In genomic region chr2:96949701-96950350, GRCh38 we compare ENCODE assay signal across 27 cellular contexts. TPM values are rescaled to one million over a fixed set of nuclear protein-coding genes. Genes with fewer than 3 reads are reported as not detected.
A peak's percentile ranks its signal among the peaks of the same experiment; 100 is the strongest.
DNase-seq lines count a peak whose midpoint lies in the region; ATAC-seq and TF ChIP-seq lines count a peak whose summit lies in the region.
"Had no signal": no experiment of that assay in that cellular context is flagged by ENCODE, and none has a peak within 500 bp of the region (broad histone marks: within the 10 kb centered on the region; RNA-seq: fewer than 3 reads in every experiment).

No MANE protein-coding gene starts in this region.

- no peak overlapping the region for H3K27ac ChIP-seq in RWPE2 (ENCODE audit: poor library complexity, severe bottlenecking)
- H3K27ac ChIP-seq in gastroesophageal sphincter, result peak overlapping the region in 3 of 4 donors; percentile 2 to 85 (median 6)
- H3K27ac ChIP-seq in substantia nigra (ENCODE audit: low read depth, low read length, poor library complexity, severe bottlenecking), result peak overlapping the region; percentile 100
- H3K27ac ChIP-seq in OCI-LY7 (ENCODE audit: low read depth, low read length, poor library complexity, severe bottlenecking), result no peak overlapping the region
- H3K27ac ChIP-seq: foreskin keratinocyte, neural progenitor cell, thoracic aorta had no signal

- no peak overlapping the region for H3K4me3 ChIP-seq in RWPE2 (ENCODE audit: severe bottlenecking)
- H3K4me3 ChIP-seq in gastroesophageal sphincter, result no peak overlapping the region
- H3K4me3 ChIP-seq in OCI-LY7 (ENCODE audit: low read depth, low read length, poor library complexity, severe bottlenecking), result no peak overlapping the region
- H3K4me3 ChIP-seq: neural progenitor cell, thoracic aorta had no signal

- no CpG with 5 or more reads among the region's 17 CpGs for WGBS in gastroesophageal sphincter (ENCODE audit: low coverage in 1 of 2), 2 donors

- no TSS peak for BruUV-seq in OCI-LY7 (replicated peaks; lab: Mats Ljungman, UMichigan)

- ATAC-seq in RWPE2 (ENCODE audit: low read depth), result no peak
- ATAC-seq in gastroesophageal sphincter, result no peak
- ATAC-seq in HG02938 (IDR thresholded peaks at IDR 0.05; ENCODE audit: unreplicated experiment), result no peak
- ATAC-seq in HG03571 (IDR thresholded peaks at IDR 0.05; ENCODE audit: unreplicated experiment), result no peak
- ATAC-seq: foreskin keratinocyte; HCT116; stimulated activated effector memory CD8-positive, alpha-beta T cell treated with anti-CD3 and anti-CD28 coated beads, Interleukin-12 subunit alpha, Interleukin-12 subunit beta, amount 100 ng/mL, for 72 hours had no signal

- TF ChIP-seq POLR2A in gastroesophageal sphincter (IDR thresholded peaks at IDR 0.05), result no peak

- H3K27me3 ChIP-seq in RWPE2 (ENCODE audit: insufficient read depth, poor library complexity, severe bottlenecking), result no peaks in the 10 kb centered on the region
- H3K27me3 ChIP-seq in gastroesophageal sphincter, result no peaks in the 10 kb centered on the region
- H3K27me3 ChIP-seq: neural progenitor cell had no signal

- no peaks in the 10 kb centered on the region for H3K9me2 ChIP-seq in OCI-LY7 (ENCODE audit: insufficient read depth, low read length)

- TF ChIP-seq EP300 in gastroesophageal sphincter (IDR thresholded peaks at IDR 0.05), result no peak

- intact Hi-C loops in OCI-LY7 (cut with micrococcal nuclease; ENCODE audit: unreplicated experiment), result no loop called here

- no peak overlapping the region for H3K4me2 ChIP-seq in OCI-LY7 (ENCODE audit: low read length)
- H3K4me2 ChIP-seq: neural progenitor cell had no signal

- H3K79me2 ChIP-seq in OCI-LY7 (ENCODE audit: insufficient read depth, low read depth, low read length), result no peaks in the 10 kb centered on the region

- no peaks in the 10 kb centered on the region for H3K36me3 ChIP-seq in RWPE2 (ENCODE audit: low read depth)
- no peaks in the 10 kb centered on the region for H3K36me3 ChIP-seq in gastroesophageal sphincter
- no peaks in the 10 kb centered on the region for H3K36me3 ChIP-seq in OCI-LY7 (ENCODE audit: insufficient read depth, low read length)
- H3K36me3 ChIP-seq: neural progenitor cell, thoracic aorta had no signal

- DNase-seq in RWPE2 (ENCODE audit: low spot score), result peak; percentile 38
- peak in 51 of 56 donors; percentile 34 to 88 (median 75) for DNase-seq in nucleus accumbens (lab: John Stamatoyannopoulos, UW)
- peak in 48 of 49 donors; percentile 43 to 91 (median 72) for DNase-seq in substantia nigra (lab: John Stamatoyannopoulos, UW)
- no peak for DNase-seq in OCI-LY7 (ENCODE audit: low spot score)
- DNase-seq in HuH-7 (ENCODE audit: low spot score), result no peak
- DNase-seq: activated B cell treated with CpG ODN at 0.5 μM for 24 hours; activated CD8-positive, alpha-beta memory T cell treated with anti-CD3 and anti-CD28 coated beads, Interleukin-2, amount 50 U/mL, for 48 hours; activated naive CD8-positive, alpha-beta T cell treated with anti-CD3 and anti-CD28 coated beads, Interleukin-2, amount 10 ng/mL, durations not matched to agents 7 days and 5 days; CD4-positive, CD25-positive, alpha-beta regulatory T cell; DMS 273 treated with DMSO at 0.1 percent for 48 hours; effector memory CD4-positive, alpha-beta T cell; erythroblast; foreskin keratinocyte; NCI-H1092 treated with DMSO at 0.1 percent for 48 hours; NCI-H2029; NCI-H226; OCI-M1; stimulated activated CD4-positive, alpha-beta T cell treated with anti-CD3 and anti-CD28 coated beads, Interleukin-2, amount 100 ng/mL, for 48 hours; T-helper 9 cell had no signal

- H3K4me1 ChIP-seq in RWPE2 (ENCODE audit: insufficient read depth, poor library complexity, severe bottlenecking), result no peaks in the 10 kb centered on the region
- H3K4me1 ChIP-seq in gastroesophageal sphincter, result peaks cover 8 to 61% (median 42%) of the 10 kb centered on the region in 3 donors
- H3K4me1 ChIP-seq in OCI-LY7 (ENCODE audit: insufficient read depth, low read length, poor library complexity, severe bottlenecking), result no peaks in the 10 kb centered on the region
- H3K4me1 ChIP-seq: foreskin keratinocyte had no signal

- POLR2A ChIA-PET in OCI-LY7 (lab: Charles Lee), result interaction anchor here (0.6 kb wide), 1 partner anchor 97 kb away, joined by 3 read pairs; no protein-coding TSS in a partner anchor

- no peak overlapping the region for H2AFZ ChIP-seq in OCI-LY7 (ENCODE audit: low read length)
- H2AFZ ChIP-seq: neural progenitor cell had no signal

- CTCF ChIA-PET in OCI-LY7 (lab: Charles Lee; ENCODE audit: unreplicated experiment), result no interaction called here

- no peak for TF ChIP-seq CTCF in RWPE2 (IDR thresholded peaks at IDR 0.05; ENCODE audit: poor library complexity, severe bottlenecking)
- TF ChIP-seq CTCF in gastroesophageal sphincter (IDR thresholded peaks at IDR 0.05), result no peak
- TF ChIP-seq CTCF in OCI-LY7 (conservative IDR thresholded peaks at IDR 0.05; ENCODE audit: low read length), result no peak

- H3K9me3 ChIP-seq in RWPE2 (ENCODE audit: severe bottlenecking) (no peaks in the 10 kb centered on the region), gastroesophageal sphincter (no peaks in the 10 kb centered on the region), OCI-LY7 (ENCODE audit: low read length) (no peaks in the 10 kb centered on the region)
- H3K9me3 ChIP-seq: thoracic aorta had no signal

- no peaks in the 10 kb centered on the region for H4K20me1 ChIP-seq in OCI-LY7 (ENCODE audit: insufficient read depth, low read length)

RNA-seq across cellular contexts. Expression of gene FAM178B, which starts 36.6 kb away (rescaled TPM):
- total RNA-seq in gastroesophageal sphincter, result 1 to 10 TPM in 1 of 4 donors, not detected in 3; 2.5 TPM
- total RNA-seq in OCI-LY7 (2014; rRNA removed; shearing (Covaris generic)), result not detected in 2 replicates
- total RNA-seq in OCI-LY7 (2022), result not detected in 2 replicates
- total RNA-seq: activated B cell treated with CpG ODN at 0.5 μM for 24 hours; CD4-positive, CD25-positive, alpha-beta regulatory T cell; foreskin keratinocyte; renal cortical epithelial cell; thoracic aorta had no signal

Comparison
In these comparisons a context has a peak if more than half of its experiments do, and no peak if none do; other contexts are left out.
1. DNase-seq: peak in RWPE2 (single experiment), nucleus accumbens (51 of 56) and substantia nigra (48 of 49); none in OCI-LY7 (single experiment) and HuH-7 (single experiment).
2. H3K27ac ChIP-seq: peak in gastroesophageal sphincter (3 of 4) and substantia nigra (single experiment); none in RWPE2 (single experiment) and OCI-LY7 (single experiment).